ENCODE assay signal across 1 cellular context in the genomic region with DNA sequence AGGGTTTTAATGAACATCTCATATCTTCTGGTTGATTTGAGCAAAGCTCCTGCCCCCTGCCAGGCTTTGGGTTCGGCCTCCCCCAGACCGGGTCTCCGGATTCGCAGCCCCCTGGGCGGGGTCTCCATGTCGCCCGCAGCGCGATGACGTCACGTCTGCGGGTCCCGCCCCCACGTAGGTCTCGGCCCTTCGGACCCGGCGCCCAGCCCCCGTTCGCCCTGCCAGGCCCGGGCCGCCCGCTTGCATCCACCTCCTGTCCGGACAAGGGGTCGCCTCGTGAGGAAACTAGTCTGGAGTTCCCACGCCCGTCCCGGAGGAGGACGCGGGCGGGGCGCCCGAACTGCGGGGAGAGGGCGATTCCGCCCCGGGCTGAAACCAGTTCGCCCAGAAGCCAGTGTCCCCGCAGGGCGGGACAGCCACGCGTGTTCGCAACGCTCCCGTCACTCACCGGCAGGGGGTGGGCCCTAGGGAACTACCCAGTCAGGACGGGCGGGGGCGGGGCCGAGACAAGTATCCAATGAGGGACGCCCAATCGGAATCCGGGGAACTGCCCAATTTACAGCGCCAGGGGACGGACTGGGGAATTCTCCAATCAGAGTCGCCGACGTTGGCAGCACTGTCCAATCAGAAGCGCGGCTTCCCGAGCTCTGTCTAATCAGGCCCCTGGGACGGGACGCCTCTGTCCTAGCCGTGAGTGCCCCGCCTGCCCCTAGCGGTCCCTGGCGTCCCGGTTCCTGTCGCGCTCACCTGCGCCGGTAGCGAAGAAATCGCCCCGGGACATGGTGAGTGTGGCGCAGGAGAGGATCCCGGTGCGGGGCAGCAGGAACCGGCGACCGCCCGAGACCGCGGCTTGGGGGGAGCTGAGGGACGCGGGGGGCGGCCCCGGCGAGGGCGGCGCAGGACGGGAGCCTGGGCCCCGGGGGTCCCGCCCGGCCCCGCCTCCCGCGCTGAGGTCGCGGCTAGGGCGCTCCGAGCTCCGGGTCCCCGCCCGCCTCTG.
TF ChIP-seq lines count a peak whose summit lies in the region.

Gene ZNF555 (plus strand): TSS at position 682 of the 997 bp plus-strand sequence. CDS start 98 bp downstream, at position 780.

TF ChIP-seq in GM12878, 131 proteins besides CTCF, POLR2A, EP300 and RAD21 (continued from another document and continues in another):
- TF ChIP-seq IKZF2 (IDR thresholded peaks at IDR 0.05) = peak in 1 of 2 experiments; percentile 40; a peak in 1 of 4 replicates
- no peak for TF ChIP-seq FOXK2 (IDR thresholded peaks at IDR 0.05)
- TF ChIP-seq GATAD2B (conservative IDR thresholded peaks at IDR 0.05; ENCODE audit: low read depth) = peak; percentile 89
- TF ChIP-seq ZNF687 (IDR thresholded peaks at IDR 0.05) = 0 out of 2 replicates have a peak, but pooled peaks have one; percentile 26
- no peak for TF ChIP-seq CBFB (IDR thresholded peaks at IDR 0.05; ENCODE audit: low read depth)
- TF ChIP-seq PML (IDR thresholded peaks at IDR 0.05; ENCODE audit: low read length) = no peak
- TF ChIP-seq MYC (IDR thresholded peaks at IDR 0.05; ENCODE audit: insufficient read depth, insufficient read length, insufficient replicate concordance, low read length, severe bottlenecking) = no peak
- TF ChIP-seq TCF3 (IDR thresholded peaks at IDR 0.05; ENCODE audit: borderline replicate concordance, insufficient read depth, low read depth, low read length) = 0 out of 2 replicates have a peak, but pooled peaks have one; percentile 28
- TF ChIP-seq MEF2B (IDR thresholded peaks at IDR 0.05; ENCODE audit: partially characterized antibody, poor library complexity, severe bottlenecking) = peak; percentile 84
- TF ChIP-seq EZH2 (IDR thresholded peaks at IDR 0.05; ENCODE audit: borderline replicate concordance, control insufficient read depth, low read depth, low read length) = no peak
- TF ChIP-seq ESRRA (IDR thresholded peaks at IDR 0.05; ENCODE audit: low read length) = no peak
- TF ChIP-seq, protein P1, sequence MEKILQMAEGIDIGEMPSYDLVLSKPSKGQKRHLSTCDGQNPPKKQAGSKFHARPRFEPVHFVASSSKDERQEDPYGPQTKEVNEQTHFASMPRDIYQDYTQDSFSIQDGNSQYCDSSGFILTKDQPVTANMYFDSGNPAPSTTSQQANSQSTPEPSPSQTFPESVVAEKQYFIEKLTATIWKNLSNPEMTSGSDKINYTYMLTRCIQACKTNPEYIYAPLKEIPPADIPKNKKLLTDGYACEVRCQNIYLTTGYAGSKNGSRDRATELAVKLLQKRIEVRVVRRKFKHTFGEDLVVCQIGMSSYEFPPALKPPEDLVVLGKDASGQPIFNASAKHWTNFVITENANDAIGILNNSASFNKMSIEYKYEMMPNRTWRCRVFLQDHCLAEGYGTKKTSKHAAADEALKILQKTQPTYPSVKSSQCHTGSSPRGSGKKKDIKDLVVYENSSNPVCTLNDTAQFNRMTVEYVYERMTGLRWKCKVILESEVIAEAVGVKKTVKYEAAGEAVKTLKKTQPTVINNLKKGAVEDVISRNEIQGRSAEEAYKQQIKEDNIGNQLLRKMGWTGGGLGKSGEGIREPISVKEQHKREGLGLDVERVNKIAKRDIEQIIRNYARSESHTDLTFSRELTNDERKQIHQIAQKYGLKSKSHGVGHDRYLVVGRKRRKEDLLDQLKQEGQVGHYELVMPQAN (conservative IDR thresholded peaks at IDR 0.05) = 0 out of 2 replicates have a peak, but pooled peaks have one; percentile 46
- peak; percentile 91 for TF ChIP-seq CHD2 (IDR thresholded peaks at IDR 0.05; ENCODE audit: borderline replicate concordance, low read depth, low read length)
- peak; percentile 96 for TF ChIP-seq FOS (IDR thresholded peaks at IDR 0.05; ENCODE audit: borderline replicate concordance, extremely low read depth, insufficient read length)
- TF ChIP-seq, protein P2, sequence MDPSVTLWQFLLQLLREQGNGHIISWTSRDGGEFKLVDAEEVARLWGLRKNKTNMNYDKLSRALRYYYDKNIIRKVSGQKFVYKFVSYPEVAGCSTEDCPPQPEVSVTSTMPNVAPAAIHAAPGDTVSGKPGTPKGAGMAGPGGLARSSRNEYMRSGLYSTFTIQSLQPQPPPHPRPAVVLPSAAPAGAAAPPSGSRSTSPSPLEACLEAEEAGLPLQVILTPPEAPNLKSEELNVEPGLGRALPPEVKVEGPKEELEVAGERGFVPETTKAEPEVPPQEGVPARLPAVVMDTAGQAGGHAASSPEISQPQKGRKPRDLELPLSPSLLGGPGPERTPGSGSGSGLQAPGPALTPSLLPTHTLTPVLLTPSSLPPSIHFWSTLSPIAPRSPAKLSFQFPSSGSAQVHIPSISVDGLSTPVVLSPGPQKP (IDR thresholded peaks at IDR 0.05; ENCODE audit: low read depth, low read length) = no peak
- TF ChIP-seq KLF5 (IDR thresholded peaks at IDR 0.05; ENCODE audit: partially characterized antibody) = peak; percentile 50
- peak; percentile 22; the same call in 1 of the 2 replicates for TF ChIP-seq IKZF1 (conservative IDR thresholded peaks at IDR 0.05)
- TF ChIP-seq CREB1 (IDR thresholded peaks at IDR 0.05; ENCODE audit: low read depth) = peak; percentile 67
- TF ChIP-seq ZNF622 (IDR thresholded peaks at IDR 0.05) = no peak
- peak; percentile 93 for TF ChIP-seq IRF3 (IDR thresholded peaks at IDR 0.05)
- TF ChIP-seq ATF7 (IDR thresholded peaks at IDR 0.05; ENCODE audit: low read depth) = peak; percentile 91
- no peak for TF ChIP-seq SKIL (IDR thresholded peaks at IDR 0.05; ENCODE audit: low read depth, poor library complexity, severe bottlenecking)
- no peak for TF ChIP-seq STAT1 (conservative IDR thresholded peaks at IDR 0.05)
- no peak for TF ChIP-seq WRNIP1 (IDR thresholded peaks at IDR 0.05; ENCODE audit: borderline replicate concordance, low read depth, low read length)
- TF ChIP-seq CREM (IDR thresholded peaks at IDR 0.05; ENCODE audit: low read depth) = peak; percentile 69
- no peak for TF ChIP-seq CEBPB (IDR thresholded peaks at IDR 0.05; ENCODE audit: borderline replicate concordance in 1 of 2, low read depth in 2 of 2, low read length in 2 of 2)
- TF ChIP-seq, protein P3, sequence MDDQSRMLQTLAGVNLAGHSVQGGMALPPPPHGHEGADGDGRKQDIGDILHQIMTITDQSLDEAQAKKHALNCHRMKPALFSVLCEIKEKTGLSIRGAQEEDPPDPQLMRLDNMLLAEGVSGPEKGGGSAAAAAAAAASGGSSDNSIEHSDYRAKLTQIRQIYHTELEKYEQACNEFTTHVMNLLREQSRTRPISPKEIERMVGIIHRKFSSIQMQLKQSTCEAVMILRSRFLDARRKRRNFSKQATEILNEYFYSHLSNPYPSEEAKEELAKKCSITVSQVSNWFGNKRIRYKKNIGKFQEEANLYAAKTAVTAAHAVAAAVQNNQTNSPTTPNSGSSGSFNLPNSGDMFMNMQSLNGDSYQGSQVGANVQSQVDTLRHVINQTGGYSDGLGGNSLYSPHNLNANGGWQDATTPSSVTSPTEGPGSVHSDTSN (IDR thresholded peaks at IDR 0.05; ENCODE audit: insufficient replicate concordance, low read depth, low read length) = peak; percentile 99
- TF ChIP-seq TCF12 (IDR thresholded peaks at IDR 0.05; ENCODE audit: low read depth, low read length) = no peak
- no peak for TF ChIP-seq RFX5 (IDR thresholded peaks at IDR 0.05; ENCODE audit: low read depth, low read length)
- TF ChIP-seq RELA (IDR thresholded peaks at IDR 0.05; ENCODE audit: borderline replicate concordance, partially characterized antibody) = peak; percentile 35
- TF ChIP-seq, protein P4, sequence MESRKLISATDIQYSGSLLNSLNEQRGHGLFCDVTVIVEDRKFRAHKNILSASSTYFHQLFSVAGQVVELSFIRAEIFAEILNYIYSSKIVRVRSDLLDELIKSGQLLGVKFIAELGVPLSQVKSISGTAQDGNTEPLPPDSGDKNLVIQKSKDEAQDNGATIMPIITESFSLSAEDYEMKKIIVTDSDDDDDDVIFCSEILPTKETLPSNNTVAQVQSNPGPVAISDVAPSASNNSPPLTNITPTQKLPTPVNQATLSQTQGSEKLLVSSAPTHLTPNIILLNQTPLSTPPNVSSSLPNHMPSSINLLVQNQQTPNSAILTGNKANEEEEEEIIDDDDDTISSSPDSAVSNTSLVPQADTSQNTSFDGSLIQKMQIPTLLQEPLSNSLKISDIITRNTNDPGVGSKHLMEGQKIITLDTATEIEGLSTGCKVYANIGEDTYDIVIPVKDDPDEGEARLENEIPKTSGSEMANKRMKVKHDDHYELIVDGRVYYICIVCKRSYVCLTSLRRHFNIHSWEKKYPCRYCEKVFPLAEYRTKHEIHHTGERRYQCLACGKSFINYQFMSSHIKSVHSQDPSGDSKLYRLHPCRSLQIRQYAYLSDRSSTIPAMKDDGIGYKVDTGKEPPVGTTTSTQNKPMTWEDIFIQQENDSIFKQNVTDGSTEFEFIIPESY (IDR thresholded peaks at IDR 0.05) = no peak
- no peak for TF ChIP-seq TCF7 (IDR thresholded peaks at IDR 0.05; ENCODE audit: borderline replicate concordance)
- no peak for TF ChIP-seq KAT2A (conservative IDR thresholded peaks at IDR 0.05; ENCODE audit: control insufficient read depth, low read depth, low read length)
- no peak for TF ChIP-seq REST (IDR thresholded peaks at IDR 0.05; ENCODE audit: low read depth, low read length)
